Comparison of ENCODE assay signal across 24 cellular contexts in genomic region chr1:12570291-12570690, GRCh38.
"Had no signal": no experiment of that assay in that cellular context is flagged by ENCODE, and none has a peak within 500 bp of the region (broad histone marks: within the 10 kb centered on the region; RNA-seq: fewer than 3 reads in every experiment).

No MANE protein-coding gene starts in this region.

- H3K36me3 ChIP-seq: neutrophil, ovary, uterus had no signal

- H3K9me3 ChIP-seq: left lung, neutrophil, ovary, psoas muscle, right atrium auricular region, suprapubic skin, transverse colon, uterus had no signal

- H3K4me3 Mint-ChIP-seq: activated naive CD4-positive, alpha-beta T cell treated with anti-CD3 and anti-CD28 coated beads, Interleukin-2, amount 10 ng/mL, durations not matched to agents 7 days and 5 days; naive thymus-derived CD8-positive, alpha-beta T cell; stimulated activated naive CD8-positive, alpha-beta T cell treated with anti-CD3 and anti-CD28 coated beads, Interleukin-15, Interleukin-2, amounts not matched to agents 100 ng/mL and 50 ng/mL, for 24 hours had no signal

- ATAC-seq: left lung; naive thymus-derived CD8-positive, alpha-beta T cell; psoas muscle had no signal

- H3K9me3 Mint-ChIP-seq: activated naive CD4-positive, alpha-beta T cell treated with anti-CD3 and anti-CD28 coated beads, Interleukin-2, amount 10 ng/mL, durations not matched to agents 7 days and 5 days; stimulated activated naive CD8-positive, alpha-beta T cell treated with anti-CD3 and anti-CD28 coated beads, Interleukin-15, Interleukin-2, amounts not matched to agents 100 ng/mL and 50 ng/mL, for 24 hours had no signal

- H3K4me1 Mint-ChIP-seq: activated naive CD4-positive, alpha-beta T cell treated with anti-CD3 and anti-CD28 coated beads, Interleukin-2, amount 10 ng/mL, durations not matched to agents 7 days and 5 days had no signal

- H3K27ac ChIP-seq: brain microvascular endothelial cell, left lung, neutrophil, ovary, psoas muscle, right atrium auricular region, spleen, suprapubic skin, transverse colon, uterus, VCaP had no signal

- H3K4me1 ChIP-seq: left lung, spleen, uterus had no signal

- DNase-seq: activated CD8-positive, alpha-beta memory T cell treated with anti-CD3 and anti-CD28 coated beads, Interleukin-2, amount 50 U/mL, for 48 hours; activated effector memory CD4-positive, alpha-beta T cell treated with anti-CD3 and anti-CD28 coated beads, Interleukin-2, amount 50 U/mL, for 16 hours; activated naive CD4-positive, alpha-beta T cell treated with anti-CD3 and anti-CD28 coated beads, Interleukin-2, amount 10 ng/mL, durations not matched to agents 7 days and 5 days; brain microvascular endothelial cell; caudate nucleus; dermis blood vessel endothelial cell; effector CD8-positive, alpha-beta T cell; erythroblast; foreskin melanocyte; hippocampal formation; kidney glomerular epithelial cell; naive thymus-derived CD8-positive, alpha-beta T cell; ovary; psoas muscle; spleen; stimulated activated CD4-positive, alpha-beta T cell treated with anti-CD3 and anti-CD28 coated beads, Interleukin-4, amount 100 ng/mL, for 1 hour; transverse colon; uterus had no signal

- H3K27ac Mint-ChIP-seq: stimulated activated naive CD8-positive, alpha-beta T cell treated with anti-CD3 and anti-CD28 coated beads, Interleukin-15, Interleukin-2, amounts not matched to agents 100 ng/mL and 50 ng/mL, for 24 hours had no signal

- H3K27me3 Mint-ChIP-seq: activated naive CD4-positive, alpha-beta T cell treated with anti-CD3 and anti-CD28 coated beads, Interleukin-2, amount 10 ng/mL, durations not matched to agents 7 days and 5 days; naive thymus-derived CD8-positive, alpha-beta T cell; stimulated activated naive CD8-positive, alpha-beta T cell treated with anti-CD3 and anti-CD28 coated beads, Interleukin-15, Interleukin-2, amounts not matched to agents 100 ng/mL and 50 ng/mL, for 24 hours had no signal

- H3K4me3 ChIP-seq: left lung, ovary, psoas muscle, right atrium auricular region, spleen, suprapubic skin, transverse colon, uterus had no signal

- H3K27me3 ChIP-seq: brain microvascular endothelial cell, left lung, neutrophil, ovary, right atrium auricular region, spleen, suprapubic skin, transverse colon, uterus had no signal
